In the genomic region with DNA sequence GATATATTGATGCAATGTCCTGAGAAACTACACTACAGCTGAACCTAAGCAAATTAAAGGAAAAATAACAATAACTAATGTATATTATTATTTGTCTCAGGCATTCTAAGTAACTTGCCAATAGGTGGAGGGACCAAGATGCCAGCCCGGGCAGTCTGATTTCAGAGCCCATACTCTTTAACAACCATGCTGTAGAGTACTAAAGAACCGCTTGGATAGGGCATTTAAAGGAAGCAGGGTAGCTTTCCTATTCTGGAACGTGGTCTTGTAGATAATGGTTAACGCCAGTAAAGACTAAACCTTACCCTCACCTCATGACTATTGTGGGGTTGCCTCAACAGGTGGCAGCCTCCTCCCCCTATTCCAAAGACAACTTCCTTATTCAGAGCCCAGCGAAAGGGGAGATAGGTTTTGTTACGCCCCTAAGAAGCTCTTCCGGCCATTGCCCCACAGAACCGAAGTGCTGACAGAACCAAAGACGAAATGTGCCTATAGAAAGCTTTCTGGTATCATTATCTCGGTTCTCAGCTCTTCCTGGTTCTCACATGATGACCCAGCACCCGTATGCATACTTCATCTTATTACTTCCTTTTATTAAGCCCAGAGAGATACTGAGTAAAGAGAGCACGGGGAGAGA, we compare ENCODE assay signal across 8 cellular contexts. TPM values are rescaled to one million over a fixed set of nuclear protein-coding genes. Genes with fewer than 3 reads are reported as not detected.
DNase-seq lines count a peak whose midpoint lies in the region; ATAC-seq and TF ChIP-seq lines count a peak whose summit lies in the region.

No MANE protein-coding gene starts in this region.

- no peak for TF ChIP-seq POLR2A in sigmoid colon (IDR thresholded peaks at IDR 0.05)

- TF ChIP-seq CTCF in sigmoid colon (IDR thresholded peaks at IDR 0.05): no peak

- peaks cover 16% of the 10 kb centered on the region for H3K36me3 ChIP-seq in HUES64 (ENCODE audit: insufficient read depth, low read length)
- no peaks in the 10 kb centered on the region for H3K36me3 ChIP-seq in sigmoid colon

- intact Hi-C loops in sigmoid colon (cut with DNase I): loop anchor here (5.0 to 10.0 kb wide), 6 partner anchors 41 to 1031 kb away; a partner anchor contains a TSS

- TF ChIP-seq EP300 in sigmoid colon (IDR thresholded peaks at IDR 0.05): no peak

- H3K27me3 ChIP-seq in HUES64 (ENCODE audit: insufficient read depth, low read length) (no peaks in the 10 kb centered on the region), sigmoid colon (no peaks in the 10 kb centered on the region)

- ATAC-seq in GM21526 (IDR thresholded peaks at IDR 0.05; ENCODE audit: low FRiP score, unreplicated experiment): peak; percentile 41

- H3K9me3 ChIP-seq in HUES64 (ENCODE audit: insufficient read depth, low read depth, low read length) (no peaks in the 10 kb centered on the region), sigmoid colon (no peaks in the 10 kb centered on the region)

- DNase-seq in Daoy (ENCODE audit: low read depth) (peak; percentile 53), SK-MEL-5 (ENCODE audit: low read depth, low spot score) (peak; percentile 70), hippocampal formation (lab: John Stamatoyannopoulos, UW) (peak; percentile 48 to 73), sigmoid colon (peak; percentile 66), islet precursor cell (no peak)

- H3K4me1 ChIP-seq in HUES64 (ENCODE audit: insufficient read depth, low read length): peaks cover 47% of the 10 kb centered on the region
- H3K4me1 ChIP-seq in sigmoid colon: peaks cover 0 to 24% (median 16%) of the 10 kb centered on the region in 4 donors

- 8% methylated on average over 10 of the region's 12 CpGs for WGBS in HUES64
- 1 to 2% (median 1%) methylated on average over 12 of the region's 12 CpGs for WGBS in adipose tissue, 3 donors
- 0% methylated on average over 12 of the region's 12 CpGs for WGBS in sigmoid colon, 2 donors

- peak overlapping the region; percentile 86 for H3K27ac ChIP-seq in HUES64 (ENCODE audit: low read depth, low read length)
- H3K27ac ChIP-seq in adipose tissue (ENCODE audit: low read depth, low read length): peak overlapping the region; percentile 7
- H3K27ac ChIP-seq in sigmoid colon: peak overlapping the region; percentile 92 to 97 (median 95)

- in situ Hi-C loops in SK-MEL-5 (cut with HindIII; ENCODE audit: low pct_unique_long_range_greater_than_20kb, low sequenced_read_pairs): loop anchor here (5.0 kb wide), 1 partner anchor 81 kb away; no protein-coding TSS in a partner anchor

- peak overlapping the region; percentile 76 for H3K9ac ChIP-seq in HUES64 (ENCODE audit: low read depth, low read length)

- H3K4me3 ChIP-seq in HUES64 (ENCODE audit: low read length) (peak overlapping the region; percentile 87), sigmoid colon (peak overlapping the region; percentile 32 to 98 (median 80))

RNA-seq across cellular contexts. Expression of a gene that starts 0.7 kb away (rescaled TPM):
- 34.6 and 46.0 TPM in 2 replicates for total RNA-seq in Daoy (2014; rRNA removed; shearing (Covaris generic))
- polyA plus RNA-seq in HUES64 (2013, experiment 1 of 2): 48.1 TPM
- 44.0 TPM for polyA plus RNA-seq in HUES64 (2013, experiment 2 of 2)
- total RNA-seq in SK-MEL-5 (2014; rRNA removed; shearing (Covaris generic)): 70.8 and 75.7 TPM in 2 replicates
- polyA plus RNA-seq in SK-MEL-5 (2015; cell fraction: cytosol; rRNA removed): 107 and 112 TPM in 2 replicates
- 78.4 and 84.5 TPM in 2 replicates for polyA plus RNA-seq in SK-MEL-5 (2015; cell fraction: nucleus; rRNA removed)
- polyA plus RNA-seq in adipose tissue (10 to 100 TPM in 1 of 3 donors, 1 to 10 TPM in 2; 3.1 to 12.3 (median 6.0) TPM), sigmoid colon (10 to 100 TPM in 1 of 3 donors, 1 to 10 TPM in 2; 4.8 to 11.6 (median 5.8) TPM)
- total RNA-seq in sigmoid colon: 10 to 100 TPM in 3 of 4 donors, 1 to 10 TPM in 1; 10.0 to 19.8 (median 12.6) TPM

Comparison
In these comparisons a context has a peak if more than half of its experiments do, and no peak if none do; other contexts are left out.
1. H3K27ac ChIP-seq: peak in every context shown above with its lines; median percentile 95 in sigmoid colon; 86 in HUES64; 7 in adipose tissue.